In the genomic region with DNA sequence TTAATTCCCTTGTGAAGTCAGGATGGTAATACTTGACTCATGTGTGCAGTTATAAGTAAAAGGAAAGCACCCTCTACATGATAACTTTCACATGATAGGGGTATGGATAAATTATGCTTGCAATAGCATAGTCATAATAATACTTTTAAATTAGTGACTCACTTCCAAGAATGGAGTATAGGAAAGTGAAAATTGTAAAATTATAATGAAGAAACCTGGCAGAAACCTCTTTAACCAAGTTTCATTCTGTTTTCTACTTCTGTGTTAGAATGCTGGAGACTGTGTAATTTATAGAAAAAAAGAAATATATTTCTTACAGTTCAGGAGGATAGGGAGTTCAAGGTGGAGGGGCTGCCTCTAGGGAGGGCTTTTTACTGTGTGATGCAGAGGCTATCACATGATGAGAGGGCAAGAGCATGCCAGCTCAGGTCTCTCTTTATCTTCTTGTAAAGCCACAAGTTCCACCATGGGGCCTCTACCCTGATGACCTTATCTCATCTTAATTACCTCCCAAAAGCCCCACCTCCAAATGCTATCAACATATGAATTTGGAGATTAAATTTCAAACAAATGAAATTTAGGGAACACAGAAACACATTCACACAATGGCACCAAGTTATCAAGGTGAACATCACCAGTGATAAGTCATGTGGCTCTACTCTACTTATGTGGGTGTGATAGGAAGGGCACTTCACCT, we compare ENCODE assay signal across 11 cellular contexts. TPM values are rescaled to one million over a fixed set of nuclear protein-coding genes. Genes with fewer than 3 reads are reported as not detected.
A peak's percentile ranks its signal among the peaks of the same experiment; 100 is the strongest.
DNase-seq lines count a peak whose midpoint lies in the region; ATAC-seq, FAIRE-seq and TF ChIP-seq lines count a peak whose summit lies in the region.
"Had no signal": no experiment of that assay in that cellular context is flagged by ENCODE, and none has a peak within 500 bp of the region (broad histone marks: within the 10 kb centered on the region; RNA-seq: fewer than 3 reads in every experiment).

No MANE protein-coding gene starts in this region.

- no peaks in the 10 kb centered on the region for H3K36me3 ChIP-seq in gastrocnemius medialis
- H3K36me3 ChIP-seq: prostate gland had no signal

- DNase-seq in activated CD4-positive, CD25-positive, alpha-beta regulatory T cell treated with anti-CD3 and anti-CD28 coated beads, Interleukin-2, amount 50 U/mL, for 72 hours, result no peak
- DNase-seq in gastrocnemius medialis (no peak), T-cell (no peak), frontal cortex (ENCODE audit: low spot score in 2 of 2) (no peak), Ammon's horn (ENCODE audit: low spot score) (no peak)
- DNase-seq: NCI-H187 had no signal

- H3K27me3 ChIP-seq in gastrocnemius medialis, result no peaks in the 10 kb centered on the region
- H3K27me3 ChIP-seq: SJSA1 had no signal

- H3K27ac Mint-ChIP-seq in T-cell, result no peak overlapping the region

- CTCF ChIA-PET in T-cell (lab: Charles Lee), result no interaction called here

- H3K27me3 Mint-ChIP-seq in T-cell, result no peaks in the 10 kb centered on the region

- intact Hi-C loops in gastrocnemius medialis (cut with DNase I; ENCODE audit: low total_unique reads), result loop anchor here (5.0 kb wide), 1 partner anchor 41 kb away; a partner anchor contains a TSS

- H3K4me1 ChIP-seq in gastrocnemius medialis, result peaks cover 49 to 51% of the 10 kb centered on the region in 2 donors
- H3K4me1 ChIP-seq: prostate gland had no signal

- H3K27ac ChIP-seq in gastrocnemius medialis, result peak overlapping the region; percentile 20 to 69 (median 41)
- H3K27ac ChIP-seq: prostate gland, SJSA1 had no signal

- no peak for TF ChIP-seq CTCF in gastrocnemius medialis (IDR thresholded peaks at IDR 0.05 in 4 of 5, conservative IDR thresholded peaks at IDR 0.05 in 1 of 5)

- no peaks in the 10 kb centered on the region for H3K4me1 Mint-ChIP-seq in T-cell

- POLR2A ChIA-PET in T-cell (lab: Charles Lee), result no interaction called here

- FAIRE-seq in frontal cortex (lab: Jason Lieb, UNC), result no peak

- ATAC-seq in activated CD4-positive, CD25-positive, alpha-beta regulatory T cell treated with anti-CD3 and anti-CD28 coated beads, Interleukin-2, amount 50 U/mL, for 24 hours, result peak; percentile 74
- ATAC-seq in GM21619 (IDR thresholded peaks at IDR 0.05; ENCODE audit: unreplicated experiment) (peak; percentile 77), HG03196 (IDR thresholded peaks at IDR 0.05; ENCODE audit: unreplicated experiment) (peak; percentile 83), gastrocnemius medialis (no peak), T-cell (replicated peaks in 1 of 4) (no peak)

- in situ Hi-C loops in gastrocnemius medialis (cut with MboI; ENCODE audit: low sequenced_read_pairs in 4 of 4), result no loop called here

- peaks cover 0 to 3% (median under 1%) of the 10 kb centered on the region in 3 donors for H3K9me3 Mint-ChIP-seq in T-cell

- H3K4me3 Mint-ChIP-seq in T-cell, result no peak overlapping the region

- no peaks in the 10 kb centered on the region for H3K9me3 ChIP-seq in gastrocnemius medialis
- H3K9me3 ChIP-seq: prostate gland, SJSA1 had no signal

- TF ChIP-seq POLR2A in gastrocnemius medialis (IDR thresholded peaks at IDR 0.05), result no peak

- no peak overlapping the region for H3K4me3 ChIP-seq in gastrocnemius medialis
- H3K4me3 ChIP-seq: prostate gland, SJSA1 had no signal

- no peaks in the 10 kb centered on the region for H3K36me3 Mint-ChIP-seq in T-cell

RNA-seq across cellular contexts. Expression of a gene that starts 43.2 kb away (rescaled TPM):
- total RNA-seq in gastrocnemius medialis (10 to 100 TPM in 1 of 4 donors, 1 to 10 TPM in 3; 3.0 to 14.0 (median 5.6) TPM), T-cell (1 to 10 TPM; 2.8 to 6.7 (median 4.7) TPM), frontal cortex (117 TPM)

Comparison
In these comparisons a context has a peak if more than half of its experiments do, and no peak if none do; other contexts are left out.
1. ATAC-seq: peak in activated CD4-positive, CD25-positive, alpha-beta regulatory T cell treated with anti-CD3 and anti-CD28 coated beads, Interleukin-2, amount 50 U/mL, for 24 hours (2 of 2), GM21619 (single experiment) and HG03196 (single experiment); none in gastrocnemius medialis (0 of 2) and T-cell (0 of 4).